Comparison of ENCODE assay signal across 24 cellular contexts in the genomic region with DNA sequence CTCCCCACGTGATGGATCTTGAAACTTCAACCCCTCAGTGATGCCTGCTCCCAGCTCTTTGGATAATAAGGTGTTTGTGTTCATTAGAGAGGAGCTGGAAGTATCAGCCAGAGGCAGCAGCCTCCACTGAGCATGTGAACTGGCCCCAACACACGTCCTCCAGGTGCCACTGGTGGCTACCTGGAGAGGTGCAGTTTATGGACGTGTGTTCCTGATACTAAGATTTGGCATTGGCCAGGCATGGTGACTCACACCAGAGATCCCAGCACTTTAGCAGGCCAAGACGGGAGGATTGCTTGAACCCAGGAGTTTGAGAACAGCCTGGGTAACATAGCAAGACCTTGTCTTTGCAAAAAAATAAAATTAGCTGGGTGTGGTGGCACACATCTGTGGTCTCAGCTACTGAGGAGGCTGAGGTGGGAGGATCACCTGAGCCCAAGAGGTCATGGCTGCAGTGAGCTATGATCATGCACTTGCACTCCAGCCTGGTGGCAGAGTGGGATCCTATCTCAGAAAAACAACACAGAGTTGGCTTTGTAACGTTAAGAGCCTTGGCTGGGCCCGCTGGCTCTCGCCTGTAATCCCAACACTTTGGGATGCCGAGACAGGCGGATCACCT. TPM values are rescaled to one million over a fixed set of nuclear protein-coding genes. Genes with fewer than 3 reads are reported as not detected.
A peak's percentile ranks its signal among the peaks of the same experiment; 100 is the strongest.
DNase-seq lines count a peak whose midpoint lies in the region; ATAC-seq, FAIRE-seq and TF ChIP-seq lines count a peak whose summit lies in the region.
"Had no signal": no experiment of that assay in that cellular context is flagged by ENCODE, and none has a peak within 500 bp of the region (broad histone marks: within the 10 kb centered on the region; RNA-seq: fewer than 3 reads in every experiment).

No MANE protein-coding gene starts in this region.

- H3K4ac ChIP-seq in trophoblast cell (ENCODE audit: low read depth, low read length): no peak overlapping the region

- no peak for ATAC-seq in WTC11

- H3K27me3 Mint-ChIP-seq in WTC11 (ENCODE audit: low read depth): peaks cover 19% of the 10 kb centered on the region
- H3K27me3 Mint-ChIP-seq: CD8-positive, alpha-beta memory T cell had no signal

- no peak for TF ChIP-seq CTCF in WTC11 (IDR thresholded peaks at IDR 0.05)
- no peak for TF ChIP-seq CTCF in kidney (IDR thresholded peaks at IDR 0.05; ENCODE audit: borderline replicate concordance, extremely low read depth, insufficient read depth)

- WGBS in trophoblast cell (ENCODE audit: extremely low coverage, insufficient coverage, insufficient read length): no CpG with 5 or more reads among the region's 9 CpGs

- no peaks in the 10 kb centered on the region for H3K36me3 Mint-ChIP-seq in WTC11

- intact Hi-C loops in kidney (cut with DNase I): no loop called here

- DNase-seq in HT-29 (ENCODE audit: low spot score) (peak; percentile 28), WTC11 (ENCODE audit: low spot score) (no peak), kidney (no peak), trophoblast cell (peak; percentile 18 to 46), NCI-H2107 (lab: John Stamatoyannopoulos, UW) (no peak), NCI-H146 treated with DMSO at 0.1 percent for 48 hours (lab: John Stamatoyannopoulos, UW; ENCODE audit: unreplicated experiment) (no peak), COLO668 (lab: John Stamatoyannopoulos, UW; ENCODE audit: unreplicated experiment) (no peak), AML-193 (lab: John Stamatoyannopoulos, UW) (no peak)
- DNase-seq: CD8-positive, alpha-beta memory T cell; GDM1; IMR-90; NCI-H1105 treated with DMSO at 0.1 percent for 48 hours; NCI-H1694; NCI-H2081; NCI-H2171 treated with DMSO at 0.1 percent for 48 hours; NCI-H446; NCI-H526 treated with DMSO at 0.1 percent for 48 hours; OCI-M1; SHP77; SK-N-SH had no signal

- no peak overlapping the region for H4K91ac ChIP-seq in trophoblast cell (ENCODE audit: low read depth, low read length)

- no peak overlapping the region for H2AFZ ChIP-seq in trophoblast cell (ENCODE audit: insufficient read depth, low read length, poor library complexity)

- H3K79me2 ChIP-seq in trophoblast cell (ENCODE audit: control insufficient read depth, insufficient read depth, low read length, poor library complexity): no peaks in the 10 kb centered on the region

- H3K23ac ChIP-seq in trophoblast cell (ENCODE audit: low read length): no peak overlapping the region

- H3K14ac ChIP-seq in trophoblast cell (ENCODE audit: low read length): no peak overlapping the region

- H3K18ac ChIP-seq in trophoblast cell (ENCODE audit: low read length): no peak overlapping the region

- POLR2A ChIA-PET in WTC11 (lab: Charles Lee): interaction anchor here (0.5 kb wide), 1 partner anchor 106 kb away, joined by 3 read pairs; no protein-coding TSS in a partner anchor

- no peak overlapping the region for H3K4me3 ChIP-seq in kidney (ENCODE audit: low read length in 2 of 2)
- no peak overlapping the region for H3K4me3 ChIP-seq in trophoblast cell (ENCODE audit: low read depth, low read length)

- no peaks in the 10 kb centered on the region for H3K9me3 Mint-ChIP-seq in WTC11
- H3K9me3 Mint-ChIP-seq: CD8-positive, alpha-beta memory T cell had no signal

- H2AK5ac ChIP-seq in trophoblast cell (ENCODE audit: low read length): no peak overlapping the region

- no peak for FAIRE-seq in kidney (lab: Jason Lieb, UNC)
- FAIRE-seq: H54 had no signal

- H3K9ac ChIP-seq in kidney (ENCODE audit: low read length in 2 of 2) (no peak overlapping the region), trophoblast cell (ENCODE audit: low read length) (no peak overlapping the region)
- H3K9ac ChIP-seq: KMS-11, SK-N-SH had no signal

- H3K27ac Mint-ChIP-seq in WTC11: 0 out of 2 replicates have a peak overlapping the region, but pooled peaks have one; percentile 49
- H3K27ac Mint-ChIP-seq: CD8-positive, alpha-beta memory T cell had no signal

- no peak overlapping the region for H2BK12ac ChIP-seq in trophoblast cell (ENCODE audit: low read length)

- no peak overlapping the region for H4K8ac ChIP-seq in trophoblast cell (ENCODE audit: low read depth, low read length)

- H3K27ac ChIP-seq in kidney (ENCODE audit: low read depth in 2 of 2, low read length in 2 of 2) (peak overlapping the region; percentile 77 to 95), trophoblast cell (ENCODE audit: low read depth, low read length) (no peak overlapping the region)
- H3K27ac ChIP-seq: C4-2B, HL-60, KMS-11 had no signal

- H3K79me1 ChIP-seq in trophoblast cell (ENCODE audit: low read length): no peaks in the 10 kb centered on the region

- H3K4me2 ChIP-seq in trophoblast cell (ENCODE audit: low read length): no peak overlapping the region
- H3K4me2 ChIP-seq: KMS-11, SK-N-SH had no signal

- no peaks in the 10 kb centered on the region for H3K27me3 ChIP-seq in trophoblast cell (ENCODE audit: insufficient read depth, low read length)

- H2BK5ac ChIP-seq in trophoblast cell (ENCODE audit: low read depth, low read length, poor library complexity): no peak overlapping the region

- H3K36me3 ChIP-seq in kidney (ENCODE audit: control insufficient read depth in 1 of 2, insufficient read depth in 2 of 2, low read length in 2 of 2): peaks cover 0 to 4% of the 10 kb centered on the region in 2 donors
- H3K36me3 ChIP-seq in trophoblast cell (ENCODE audit: control insufficient read depth in 1 of 2, insufficient read depth in 2 of 2, low read length in 2 of 2): no peaks in the 10 kb centered on the region

- no peak overlapping the region for H3K4me3 Mint-ChIP-seq in WTC11
- H3K4me3 Mint-ChIP-seq: CD8-positive, alpha-beta memory T cell had no signal

- CTCF ChIA-PET in WTC11 (lab: Charles Lee): interaction anchor here (0.6 to 2.2 kb wide), 4 partner anchors 9 to 25 kb away, joined by 3 to 13 read pairs (median 4); no protein-coding TSS in a partner anchor

- peaks cover 9 to 10% of the 10 kb centered on the region in 2 donors for H3K4me1 ChIP-seq in kidney (ENCODE audit: control insufficient read depth in 1 of 2, insufficient read depth in 1 of 2, low read depth in 1 of 2, low read length in 2 of 2)
- peaks cover 2 to 11% of the 10 kb centered on the region in 2 experiments for H3K4me1 ChIP-seq in trophoblast cell (ENCODE audit: control insufficient read depth in 1 of 2, insufficient read depth in 2 of 2, low read length in 2 of 2)

- H3K9me3 ChIP-seq in kidney (ENCODE audit: control insufficient read depth in 1 of 2, low read length in 2 of 2) (no peaks in the 10 kb centered on the region), trophoblast cell (ENCODE audit: insufficient read depth, low read depth, low read length) (peaks cover 2% of the 10 kb centered on the region)
- H3K9me3 ChIP-seq: SK-N-SH had no signal

- H3K4me1 Mint-ChIP-seq in WTC11: no peaks in the 10 kb centered on the region

- no peak overlapping the region for H4K12ac ChIP-seq in trophoblast cell (ENCODE audit: low read depth, low read length)

- H2BK120ac ChIP-seq in trophoblast cell (ENCODE audit: insufficient read depth, low read length, poor library complexity): no peak overlapping the region

TF ChIP-seq in WTC11, 78 proteins besides CTCF, POLR2A, EP300 and RAD21 (continues in another document):
- no peak for TF ChIP-seq ZNF263 (CRISPR knock-in tag; IDR thresholded peaks at IDR 0.05; ENCODE audit: low read depth)
- TF ChIP-seq, protein P1, sequence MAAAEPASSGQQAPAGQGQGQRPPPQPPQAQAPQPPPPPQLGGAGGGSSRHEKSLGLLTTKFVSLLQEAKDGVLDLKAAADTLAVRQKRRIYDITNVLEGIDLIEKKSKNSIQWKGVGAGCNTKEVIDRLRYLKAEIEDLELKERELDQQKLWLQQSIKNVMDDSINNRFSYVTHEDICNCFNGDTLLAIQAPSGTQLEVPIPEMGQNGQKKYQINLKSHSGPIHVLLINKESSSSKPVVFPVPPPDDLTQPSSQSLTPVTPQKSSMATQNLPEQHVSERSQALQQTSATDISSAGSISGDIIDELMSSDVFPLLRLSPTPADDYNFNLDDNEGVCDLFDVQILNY (CRISPR knock-in tag; IDR thresholded peaks at IDR 0.05): no peak
- TF ChIP-seq SMAD3 (CRISPR knock-in tag; IDR thresholded peaks at IDR 0.05; ENCODE audit: borderline replicate concordance): no peak
- no peak for TF ChIP-seq OVOL2 (CRISPR knock-in tag; IDR thresholded peaks at IDR 0.05; ENCODE audit: borderline replicate concordance)
- TF ChIP-seq, protein P2, sequence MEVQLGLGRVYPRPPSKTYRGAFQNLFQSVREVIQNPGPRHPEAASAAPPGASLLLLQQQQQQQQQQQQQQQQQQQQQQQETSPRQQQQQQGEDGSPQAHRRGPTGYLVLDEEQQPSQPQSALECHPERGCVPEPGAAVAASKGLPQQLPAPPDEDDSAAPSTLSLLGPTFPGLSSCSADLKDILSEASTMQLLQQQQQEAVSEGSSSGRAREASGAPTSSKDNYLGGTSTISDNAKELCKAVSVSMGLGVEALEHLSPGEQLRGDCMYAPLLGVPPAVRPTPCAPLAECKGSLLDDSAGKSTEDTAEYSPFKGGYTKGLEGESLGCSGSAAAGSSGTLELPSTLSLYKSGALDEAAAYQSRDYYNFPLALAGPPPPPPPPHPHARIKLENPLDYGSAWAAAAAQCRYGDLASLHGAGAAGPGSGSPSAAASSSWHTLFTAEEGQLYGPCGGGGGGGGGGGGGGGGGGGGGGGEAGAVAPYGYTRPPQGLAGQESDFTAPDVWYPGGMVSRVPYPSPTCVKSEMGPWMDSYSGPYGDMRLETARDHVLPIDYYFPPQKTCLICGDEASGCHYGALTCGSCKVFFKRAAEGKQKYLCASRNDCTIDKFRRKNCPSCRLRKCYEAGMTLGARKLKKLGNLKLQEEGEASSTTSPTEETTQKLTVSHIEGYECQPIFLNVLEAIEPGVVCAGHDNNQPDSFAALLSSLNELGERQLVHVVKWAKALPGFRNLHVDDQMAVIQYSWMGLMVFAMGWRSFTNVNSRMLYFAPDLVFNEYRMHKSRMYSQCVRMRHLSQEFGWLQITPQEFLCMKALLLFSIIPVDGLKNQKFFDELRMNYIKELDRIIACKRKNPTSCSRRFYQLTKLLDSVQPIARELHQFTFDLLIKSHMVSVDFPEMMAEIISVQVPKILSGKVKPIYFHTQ (CRISPR knock-in tag; IDR thresholded peaks at IDR 0.05): no peak

RNA-seq across cellular contexts. Expression of gene SLC25A42, which starts 34.4 kb away (rescaled TPM):
- total RNA-seq in HT-29 (2014; rRNA removed; shearing (Covaris generic)): 2.4 and 3.2 TPM in 2 replicates
- total RNA-seq in WTC11 (2021) (8.1 to 9.2 TPM (median 8.7 TPM) in 3 replicates), kidney (9.7 TPM)
- 70.7 TPM for polyA plus RNA-seq in kidney (ENCODE audit: insufficient read depth, low read depth, low replicate concordance)
- polyA plus RNA-seq in trophoblast cell (2013): 3.2 and 3.3 TPM in 2 replicates

RNA-seq across cellular contexts. Expression of gene TMEM161A, which starts 40.1 kb away (rescaled TPM):
- 59.0 and 63.8 TPM in 2 replicates for total RNA-seq in HT-29 (2014; rRNA removed; shearing (Covaris generic))
- total RNA-seq in WTC11 (2021) (46.0 to 53.4 TPM (median 51.8 TPM) in 3 replicates), kidney (23.9 TPM)
- polyA plus RNA-seq in kidney (ENCODE audit: insufficient read depth, low read depth, low replicate concordance): 37.1 TPM
- 18.3 and 18.4 TPM in 2 replicates for polyA plus RNA-seq in trophoblast cell (2013)

Comparison
In these comparisons a context has a peak if more than half of its experiments do, and no peak if none do; other contexts are left out.
1. DNase-seq: peak in HT-29 (single experiment) and trophoblast cell (2 of 2); none in WTC11 (single experiment), kidney (single experiment), NCI-H2107 (single experiment), NCI-H146 treated with DMSO at 0.1 percent for 48 hours (single experiment), COLO668 (single experiment) and AML-193 (0 of 2).